16 cellular contexts compared by ENCODE assay signal in the genomic region with DNA sequence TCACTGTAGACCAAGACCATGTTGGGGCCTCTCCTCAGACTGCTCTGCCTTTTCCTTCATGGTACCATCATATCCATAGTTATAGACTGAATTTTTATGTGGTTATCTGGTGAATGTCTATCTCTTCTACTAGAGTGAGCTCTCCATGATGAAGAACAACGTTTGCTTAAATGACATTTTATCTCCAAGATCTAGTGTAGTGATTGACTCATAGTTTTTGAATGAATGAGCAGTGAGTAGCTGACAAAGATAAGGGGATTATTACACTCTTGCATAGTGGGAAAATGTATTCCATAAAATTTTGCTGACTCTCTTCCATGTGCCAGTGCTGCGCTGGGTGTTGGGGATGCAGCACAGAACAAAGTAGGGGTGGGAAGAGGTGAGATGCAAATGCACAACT.
"Had no signal": no experiment of that assay in that cellular context is flagged by ENCODE, and none has a peak within 500 bp of the region (broad histone marks: within the 10 kb centered on the region; RNA-seq: fewer than 3 reads in every experiment).

No MANE protein-coding gene starts in this region.

- H3K27me3 Mint-ChIP-seq: activated CD4-positive, alpha-beta T cell treated with anti-CD3 and anti-CD28 coated beads, Interleukin-2, amount 10 ng/mL, durations not matched to agents 24 days and 14 days had no signal

- H3K9me3 Mint-ChIP-seq: activated CD4-positive, alpha-beta T cell treated with anti-CD3 and anti-CD28 coated beads, Interleukin-2, amount 10 ng/mL, durations not matched to agents 24 days and 14 days; activated naive CD4-positive, alpha-beta T cell treated with anti-CD3 and anti-CD28 coated beads for 36 hours; activated T-helper 17 cell treated with anti-CD3 and anti-CD28 coated beads, Interleukin-2, amount 50 U/mL, for 72 hours; dendritic cell treated with granulocyte-macrophage colony-stimulating factor and Interleukin-4, amounts not matched to agents 40 ng/mL and 50 ng/mL, for 4 days; endodermal cell had no signal

- H3K27me3 ChIP-seq: adrenal gland, body of pancreas, thyroid gland had no signal

- H3K4me3 ChIP-seq: adrenal gland, body of pancreas, lower lobe of right lung, skin epidermis, thyroid gland had no signal

- H3K4me1 Mint-ChIP-seq: activated CD4-positive, alpha-beta T cell treated with anti-CD3 and anti-CD28 coated beads, Interleukin-2, amount 10 ng/mL, durations not matched to agents 24 days and 14 days; activated T-helper 17 cell treated with anti-CD3 and anti-CD28 coated beads, Interleukin-2, amount 50 U/mL, for 72 hours had no signal

- ATAC-seq: activated T-helper 17 cell treated with anti-CD3 and anti-CD28 coated beads, Interleukin-2, amount 50 U/mL, for 72 hours; body of pancreas; esophagus mucosa; lower lobe of right lung; naive thymus-derived CD4-positive, alpha-beta T cell had no signal

- H3K4me3 Mint-ChIP-seq: activated CD4-positive, alpha-beta T cell treated with anti-CD3 and anti-CD28 coated beads, Interleukin-2, amount 10 ng/mL, durations not matched to agents 24 days and 14 days; activated naive CD4-positive, alpha-beta T cell treated with anti-CD3 and anti-CD28 coated beads for 36 hours; activated T-helper 17 cell treated with anti-CD3 and anti-CD28 coated beads, Interleukin-2, amount 50 U/mL, for 72 hours; dendritic cell treated with granulocyte-macrophage colony-stimulating factor and Interleukin-4, amounts not matched to agents 40 ng/mL and 50 ng/mL, for 4 days; endodermal cell; naive thymus-derived CD4-positive, alpha-beta T cell had no signal

- H3K36me3 ChIP-seq: adrenal gland, lower lobe of right lung, thyroid gland had no signal

- DNase-seq: activated CD4-positive, alpha-beta T cell treated with anti-CD3 and anti-CD28 coated beads, Interleukin-2, amount 10 ng/mL, durations not matched to agents 24 days and 14 days; activated CD8-positive, alpha-beta memory T cell treated with anti-CD3 and anti-CD28 coated beads for 24 hours; activated naive CD4-positive, alpha-beta T cell treated with anti-CD3 and anti-CD28 coated beads for 36 hours; adrenal gland; body of pancreas; endodermal cell; hypothalamus; lower lobe of right lung; naive thymus-derived CD4-positive, alpha-beta T cell; posterior cingulate gyrus; stimulated activated CD4-positive, alpha-beta T cell treated with anti-CD3 and anti-CD28 coated beads, Interleukin-4, amount 100 ng/mL, for 4 hours; thyroid gland had no signal

- H3K27ac ChIP-seq: adrenal gland, body of pancreas, lower lobe of right lung, skin epidermis, thyroid gland had no signal

- H3K27ac Mint-ChIP-seq: activated CD4-positive, alpha-beta T cell treated with anti-CD3 and anti-CD28 coated beads, Interleukin-2, amount 10 ng/mL, durations not matched to agents 24 days and 14 days; activated naive CD4-positive, alpha-beta T cell treated with anti-CD3 and anti-CD28 coated beads for 36 hours; activated T-helper 17 cell treated with anti-CD3 and anti-CD28 coated beads, Interleukin-2, amount 50 U/mL, for 72 hours; dendritic cell treated with granulocyte-macrophage colony-stimulating factor and Interleukin-4, amounts not matched to agents 40 ng/mL and 50 ng/mL, for 4 days; endodermal cell; naive thymus-derived CD4-positive, alpha-beta T cell had no signal

- H3K36me3 Mint-ChIP-seq: naive thymus-derived CD4-positive, alpha-beta T cell had no signal

- H3K4me1 ChIP-seq: lower lobe of right lung had no signal
